ENCODE assay signal across 8 cellular contexts in genomic region chr1:18926315-18927081, GRCh38. TPM values are rescaled to one million over a fixed set of nuclear protein-coding genes. Genes with fewer than 3 reads are reported as not detected.
DNase-seq lines count a peak whose midpoint lies in the region; ATAC-seq and TF ChIP-seq lines count a peak whose summit lies in the region.

No MANE protein-coding gene starts in this region.

- peak overlapping the region in 2 of 4 donors; percentile 16 to 43 for H3K4me3 ChIP-seq in esophagus squamous epithelium
- no peak overlapping the region for H3K4me3 ChIP-seq in psoas muscle
- no peak overlapping the region for H3K4me3 ChIP-seq in vagina

- TF ChIP-seq POLR2A in esophagus squamous epithelium (IDR thresholded peaks at IDR 0.05) = peak in 1 of 4 donors; percentile 35
- no peak for TF ChIP-seq POLR2A in vagina (IDR thresholded peaks at IDR 0.05)

- peak overlapping the region; percentile 73 to 95 (median 86) for H3K27ac ChIP-seq in esophagus squamous epithelium
- H3K27ac ChIP-seq in psoas muscle = peak overlapping the region; percentile 73
- peak overlapping the region; percentile 78 for H3K27ac ChIP-seq in vagina

- TF ChIP-seq CTCF in HFFc6 (IDR thresholded peaks at IDR 0.05) (no peak), esophagus squamous epithelium (IDR thresholded peaks at IDR 0.05) (no peak), psoas muscle (IDR thresholded peaks at IDR 0.05) (no peak), vagina (IDR thresholded peaks at IDR 0.05) (no peak)

- H3K27ac Mint-ChIP-seq in HFFc6 = peak overlapping the region; percentile 98

- H3K4me1 ChIP-seq in esophagus squamous epithelium (peaks cover 58 to 84% (median 67%) of the 10 kb centered on the region in 3 donors), psoas muscle (peaks cover 36% of the 10 kb centered on the region), vagina (peaks cover 93% of the 10 kb centered on the region)

- ATAC-seq in psoas muscle = peak in 2 of 4 donors; percentile 22 to 35

- H3K4me3 Mint-ChIP-seq in HFFc6 = peak overlapping the region; percentile 78

- H3K9me3 ChIP-seq in esophagus squamous epithelium (no peaks in the 10 kb centered on the region), psoas muscle (no peaks in the 10 kb centered on the region), vagina (no peaks in the 10 kb centered on the region)

- DNase-seq in GM04503 (ENCODE audit: low read depth) (peak; percentile 71), HFFc6 (peak; percentile 94), NOMO-1 (lab: John Stamatoyannopoulos, UW; ENCODE audit: unreplicated experiment in 2 of 2) (peak; percentile 85 to 95), esophagus squamous epithelium (lab: John Stamatoyannopoulos, UW) (peak; percentile 43), psoas muscle (peak; percentile 71 to 78), vagina (ENCODE audit: extremely low spot score in 2 of 2) (no peak), midbrain (lab: John Stamatoyannopoulos, UW) (no peak)
- peak; percentile 83 for DNase-seq in activated CD8-positive, alpha-beta memory T cell treated with anti-CD3 and anti-CD28 coated beads, Interleukin-2, amount 50 U/mL, for 4 hours

- H3K27me3 Mint-ChIP-seq in HFFc6 (ENCODE audit: insufficient read depth) = peaks cover 1% of the 10 kb centered on the region

- H3K36me3 ChIP-seq in esophagus squamous epithelium (no peaks in the 10 kb centered on the region), psoas muscle (ENCODE audit: insufficient read depth in 1 of 2, low read depth in 1 of 2) (no peaks in the 10 kb centered on the region), vagina (no peaks in the 10 kb centered on the region)

- peaks cover 5% of the 10 kb centered on the region; the same call in 1 of the 2 replicates for H3K36me3 Mint-ChIP-seq in HFFc6 (ENCODE audit: low read depth)

- peaks cover 4% of the 10 kb centered on the region; the same call in 1 of the 2 replicates for H3K9me3 Mint-ChIP-seq in HFFc6

- intact Hi-C loops in esophagus squamous epithelium (cut with DNase I) (no loop called here), psoas muscle (cut with DNase I) (no loop called here), vagina (cut with DNase I) (no loop called here)

- H3K27me3 ChIP-seq in esophagus squamous epithelium (no peaks in the 10 kb centered on the region), psoas muscle (ENCODE audit: insufficient read depth in 3 of 3, low read length in 2 of 3) (no peaks in the 10 kb centered on the region), vagina (no peaks in the 10 kb centered on the region)

- 11 to 44% methylated on average over 2 to 6 of the region's 13 CpGs for WGBS in esophagus squamous epithelium, 2 donors
- WGBS in psoas muscle, 3 donors = 59 to 66% (median 65%) methylated on average over 13 of the region's 13 CpGs

- peaks cover 91% of the 10 kb centered on the region for H3K4me1 Mint-ChIP-seq in HFFc6 (ENCODE audit: low read depth)

RNA-seq across cellular contexts. Expression of gene ALDH4A1, which starts 24.1 kb away (rescaled TPM):
- total RNA-seq in HFFc6 (2021; fragmentation: NEBNext Ultra II Directional; extraction: Animal tissue kit (Norgen Biotek cat#: 25700)) = 10 to 100 TPM; 18.3 to 24.1 (median 20.2) TPM
- total RNA-seq in esophagus squamous epithelium = 10 to 100 TPM; 36.7 to 59.1 (median 50.3) TPM
- 10 to 100 TPM; 31.9 to 81.1 (median 47.0) TPM for total RNA-seq in psoas muscle
- 10 to 100 TPM; 19.5 to 28.6 (median 22.7) TPM for polyA plus RNA-seq in psoas muscle
- 39.5 TPM for total RNA-seq in vagina

RNA-seq across cellular contexts. Expression of gene IFFO2, which starts 30.0 kb away (rescaled TPM):
- total RNA-seq in HFFc6 (2021; fragmentation: NEBNext Ultra II Directional; extraction: Animal tissue kit (Norgen Biotek cat#: 25700)) = 10 to 100 TPM; 19.9 to 28.9 (median 21.0) TPM
- total RNA-seq in esophagus squamous epithelium = 10 to 100 TPM; 25.8 to 88.8 (median 52.7) TPM
- 10 to 100 TPM in 1 of 4 donors, 1 to 10 TPM in 3; 3.7 to 14.0 (median 6.8) TPM for total RNA-seq in psoas muscle
- polyA plus RNA-seq in psoas muscle = 1 to 10 TPM in 2 of 3 donors, under 1 TPM in 1; 0.94 to 1.9 (median 1.2) TPM
- total RNA-seq in vagina = 34.6 TPM

Comparison
In these comparisons a context has a peak if more than half of its experiments do, and no peak if none do; other contexts are left out.
1. DNase-seq: peak in GM04503 (single experiment), HFFc6 (single experiment), NOMO-1 (2 of 2), activated CD8-positive, alpha-beta memory T cell treated with anti-CD3 and anti-CD28 coated beads, Interleukin-2, amount 50 U/mL, for 4 hours (single experiment), esophagus squamous epithelium (single experiment) and psoas muscle (2 of 2); none in vagina (0 of 2) and midbrain (single experiment).
2. Peak in every context shown above with its lines, with median percentiles within 50 percentile points of each other: H3K27ac ChIP-seq.